In the genomic region with DNA sequence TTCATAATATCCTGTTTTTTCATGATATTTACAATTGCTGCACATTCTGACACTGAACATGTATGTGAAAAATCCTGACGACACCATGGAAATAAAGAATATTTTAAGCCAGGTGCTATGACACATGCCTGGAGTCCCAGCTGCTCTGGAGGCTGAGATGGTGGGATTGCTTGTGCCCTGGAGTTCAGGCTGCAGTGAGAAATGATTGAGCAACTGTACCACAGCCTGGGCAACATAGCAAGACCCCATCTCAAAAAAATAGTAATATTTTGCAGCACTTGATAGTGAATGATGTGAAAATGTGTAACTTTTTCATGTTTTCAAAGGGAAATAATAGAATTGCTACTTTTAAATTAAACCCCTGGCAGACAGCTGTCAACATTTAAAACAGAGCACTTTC, we compare ENCODE assay signal across 26 cellular contexts.
DNase-seq lines count a peak whose midpoint lies in the region; ATAC-seq, FAIRE-seq and TF ChIP-seq lines count a peak whose summit lies in the region.
"Had no signal": no experiment of that assay in that cellular context is flagged by ENCODE, and none has a peak within 500 bp of the region (broad histone marks: within the 10 kb centered on the region; RNA-seq: fewer than 3 reads in every experiment).

No MANE protein-coding gene starts in this region.

- no peak overlapping the region for H3K4me3 Mint-ChIP-seq in WTC11
- H3K4me3 Mint-ChIP-seq: CD14-positive monocyte; CD4-positive, alpha-beta memory T cell; CD4-positive, CD25-positive, alpha-beta regulatory T cell; CD8-positive, alpha-beta memory T cell had no signal

- H3K4me1 ChIP-seq in HEK293 (ENCODE audit: control insufficient read depth, insufficient read depth, low read length): no peaks in the 10 kb centered on the region
- peaks cover 0 to 11% (median 1%) of the 10 kb centered on the region in 4 experiments; a peak in 4 of 7 replicates for H3K4me1 ChIP-seq in H1 (replicated peaks in 1 of 4; ENCODE audit: control insufficient read depth in 3 of 4, insufficient read depth in 4 of 4, low read length in 3 of 4)
- H3K4me1 ChIP-seq: BE2C, BLaER1 had no signal

- H3K4me1 Mint-ChIP-seq in WTC11: peaks cover 24% of the 10 kb centered on the region
- H3K4me1 Mint-ChIP-seq: CD14-positive monocyte; CD4-positive, alpha-beta memory T cell; CD4-positive, CD25-positive, alpha-beta regulatory T cell; CD8-positive, alpha-beta memory T cell had no signal

- no peaks in the 10 kb centered on the region for H3K9me3 ChIP-seq in HEK293 (ENCODE audit: control insufficient read depth, insufficient read depth, low read depth, low read length)
- no peaks in the 10 kb centered on the region for H3K9me3 ChIP-seq in H1 (ENCODE audit: insufficient read depth in 2 of 2, low read depth in 1 of 2, low read length in 1 of 2)
- H3K9me3 ChIP-seq: BE2C, BLaER1 had no signal

- no peak overlapping the region for H2BK12ac ChIP-seq in H1 (ENCODE audit: low read depth, low read length)

- H4K8ac ChIP-seq in H1 (ENCODE audit: extremely low read depth, insufficient read depth, low read length): no peak overlapping the region

- H3K27ac ChIP-seq in HEK293 (ENCODE audit: extremely low read depth, low read depth, low read length) (no peak overlapping the region), H1 (ENCODE audit: low read depth, low read length) (no peak overlapping the region)
- H3K27ac ChIP-seq: BLaER1 had no signal

- H3K4ac ChIP-seq in H1 (replicated peaks; ENCODE audit: insufficient read length, low read depth, low read length): no peak overlapping the region

- no peak overlapping the region for H2BK15ac ChIP-seq in H1 (ENCODE audit: low read length)

- H2BK20ac ChIP-seq in H1 (ENCODE audit: low read length): no peak overlapping the region

- H4K20me1 ChIP-seq in H1 (replicated peaks in 1 of 2; ENCODE audit: control insufficient read depth in 1 of 2, insufficient read depth in 2 of 2, low read length in 2 of 2): no peaks in the 10 kb centered on the region
- H4K20me1 ChIP-seq: BLaER1 had no signal

- no peak overlapping the region for H3K56ac ChIP-seq in H1 (replicated peaks; ENCODE audit: insufficient read length, low read depth, low read length)

- H3K14ac ChIP-seq in H1 (ENCODE audit: insufficient read length): no peak overlapping the region

- H2AFZ ChIP-seq in H1 (ENCODE audit: low read length): no peak overlapping the region

- WGBS in H1 (ENCODE audit: extremely low coverage in 1 of 2, insufficient coverage in 1 of 2, insufficient read length in 1 of 2, insufficient replicate concordance in 2 of 2, low coverage in 1 of 2, low lambda C conversion rate in 2 of 2, missing lambda C conversion rate in 1 of 2), 2 experiments: 83% methylated on average over 1 of the region's 1 CpG; no CpG with 5 or more reads in 1 of the 2 experiments

- H3K9ac ChIP-seq in H1 (replicated peaks in 1 of 4; ENCODE audit: extremely low read depth in 1 of 4, low read depth in 3 of 4, low read length in 3 of 4): no peak overlapping the region
- H3K9ac ChIP-seq: BLaER1 had no signal

- no peaks in the 10 kb centered on the region for H3K36me3 ChIP-seq in HEK293 (ENCODE audit: control insufficient read depth in 2 of 2, insufficient read depth in 1 of 2, low read length in 2 of 2)
- no peaks in the 10 kb centered on the region for H3K36me3 ChIP-seq in H1 (ENCODE audit: control insufficient read depth in 2 of 4, insufficient read depth in 4 of 4, low read length in 3 of 4)
- H3K36me3 ChIP-seq: BE2C, BLaER1 had no signal

- TF ChIP-seq CTCF in HEK293 (tag by site-specific recombination; IDR thresholded peaks at IDR 0.05) (no peak), WTC11 (IDR thresholded peaks at IDR 0.05) (no peak), H1 (IDR thresholded peaks at IDR 0.05; ENCODE audit: control extremely low read depth in 1 of 3, insufficient read depth in 1 of 3, low read depth in 1 of 3, low read length in 3 of 3) (no peak)

- H3K27ac Mint-ChIP-seq in WTC11: no peak overlapping the region
- H3K27ac Mint-ChIP-seq: CD4-positive, alpha-beta memory T cell; CD4-positive, CD25-positive, alpha-beta regulatory T cell; CD8-positive, alpha-beta memory T cell had no signal

- no peak for TF ChIP-seq EP300 in H1 (IDR thresholded peaks at IDR 0.05; ENCODE audit: borderline replicate concordance in 1 of 2, low read depth in 2 of 2, low read length in 2 of 2)

- H3K4me2 ChIP-seq in H1 (ENCODE audit: insufficient read depth in 1 of 2, low read depth in 2 of 2, low read length in 2 of 2): no peak overlapping the region
- H3K4me2 ChIP-seq: BLaER1 had no signal

- no peak overlapping the region for H3K18ac ChIP-seq in H1 (ENCODE audit: extremely low read depth, low read length)

- H3K23ac ChIP-seq in H1 (ENCODE audit: insufficient read length): no peak overlapping the region

- H3K27me3 Mint-ChIP-seq in WTC11 (ENCODE audit: low read depth): no peaks in the 10 kb centered on the region

- H3K79me1 ChIP-seq in H1 (ENCODE audit: low read depth, low read length): no peaks in the 10 kb centered on the region

- TF ChIP-seq RAD21 in H1 (IDR thresholded peaks at IDR 0.05 in 1 of 2, conservative IDR thresholded peaks at IDR 0.05 in 1 of 2; ENCODE audit: low read depth in 2 of 2, low read length in 2 of 2): no peak

- no peak overlapping the region for H2AK5ac ChIP-seq in H1 (ENCODE audit: low read depth, low read length)

- DNase-seq in WTC11 (ENCODE audit: low spot score) (no peak), H1 (ENCODE audit: low read depth in 1 of 2, low spot score in 2 of 2) (no peak)
- DNase-seq in activated naive CD4-positive, alpha-beta T cell (lab: John Stamatoyannopoulos, UW): no peak
- DNase-seq: 8988T; ACHN; BE2C; C1 segment of cervical spinal cord; CD4-positive, alpha-beta memory T cell; CD4-positive, CD25-positive, alpha-beta regulatory T cell; CD8-positive, alpha-beta memory T cell; COR-L47; DMS 273 treated with DMSO at 0.1 percent for 48 hours; DMS153; DMS53; DMS79; DND-41; EL; GDM1 had no signal

- H2BK5ac ChIP-seq in H1 (ENCODE audit: low read depth, low read length): no peak overlapping the region

- H3K9me3 Mint-ChIP-seq in WTC11: no peaks in the 10 kb centered on the region
- H3K9me3 Mint-ChIP-seq: CD8-positive, alpha-beta memory T cell had no signal

- FAIRE-seq in H1 (lab: Jason Lieb, UNC): no peak
- FAIRE-seq: A204.1, GM12878, GM12892, GM18507 had no signal

- CTCF ChIA-PET in HEK293 (lab: Yijun Ruan, JAX) (interaction anchor here (0.6 kb wide), 1 partner anchor 8 kb away, joined by 3 read pairs; no protein-coding TSS in a partner anchor), WTC11 (lab: Charles Lee) (no interaction called here), H1 (lab: Charles Lee; ENCODE audit: partially characterized antibody) (no interaction called here)

- H3K4me3 ChIP-seq in HEK293 (ENCODE audit: low read depth, low read length): no peak overlapping the region
- H3K4me3 ChIP-seq in H1 (ENCODE audit: extremely low read depth in 1 of 4, insufficient read depth in 2 of 4, low read depth in 3 of 4, low read length in 4 of 4): no peak overlapping the region
- H3K4me3 ChIP-seq: BLaER1, GM12878 had no signal

- H3K27me3 ChIP-seq in H1 (replicated peaks in 1 of 4; ENCODE audit: control insufficient read depth in 3 of 4, extremely low read depth in 1 of 4, insufficient read depth in 3 of 4, low read length in 3 of 4): no peaks in the 10 kb centered on the region
- H3K27me3 ChIP-seq: BE2C, BLaER1 had no signal

- no peaks in the 10 kb centered on the region for H3K79me2 ChIP-seq in H1 (ENCODE audit: control insufficient read depth in 1 of 2, insufficient read depth in 2 of 2, low read length in 2 of 2)

- H2BK120ac ChIP-seq in H1 (replicated peaks; ENCODE audit: low read depth, low read length): no peak overlapping the region

- no peak overlapping the region for H4K91ac ChIP-seq in H1 (replicated peaks; ENCODE audit: insufficient read length, low read length)

- POLR2A ChIA-PET in HEK293 (lab: Yijun Ruan, JAX) (no interaction called here), WTC11 (lab: Charles Lee) (no interaction called here), H1 (lab: Charles Lee; ENCODE audit: partially characterized antibody) (no interaction called here)

- H3K36me3 Mint-ChIP-seq in WTC11: no peaks in the 10 kb centered on the region
- H3K36me3 Mint-ChIP-seq: CD14-positive monocyte; CD4-positive, alpha-beta memory T cell; CD4-positive, CD25-positive, alpha-beta regulatory T cell; CD8-positive, alpha-beta memory T cell had no signal

- ATAC-seq in WTC11 (no peak), GM21529 (IDR thresholded peaks at IDR 0.05; ENCODE audit: unreplicated experiment) (no peak)
- ATAC-seq: GM12878 had no signal

- no peaks in the 10 kb centered on the region; the same call in 1 of the 2 replicates for H3K23me2 ChIP-seq in H1 (ENCODE audit: low read depth, low read length)

- TF ChIP-seq POLR2A in H1 (IDR thresholded peaks at IDR 0.05; ENCODE audit: control extremely low read depth in 1 of 2, low read depth in 2 of 2, low read length in 2 of 2): no peak

- no peak overlapping the region for H4K5ac ChIP-seq in H1 (ENCODE audit: insufficient read length, low read depth, low read length)

TF ChIP-seq in HEK293, 187 proteins besides CTCF, POLR2A, EP300 and RAD21:
- peak; percentile 56; the same call in 1 of the 2 replicates for TF ChIP-seq ZNF121 (tag by site-specific recombination; IDR thresholded peaks at IDR 0.05)
- TF ChIP-seq ZNF544 (tag by site-specific recombination; IDR thresholded peaks at IDR 0.05): no peak

TF ChIP-seq in WTC11, 78 proteins besides CTCF, POLR2A, EP300 and RAD21:
- TF ChIP-seq ZNF121 (CRISPR knock-in tag; IDR thresholded peaks at IDR 0.05): peak; percentile 87
- no peak for TF ChIP-seq SOX15 (CRISPR knock-in tag; IDR thresholded peaks at IDR 0.05)

TF ChIP-seq in H1, 55 proteins besides CTCF, POLR2A, EP300 and RAD21:
- TF ChIP-seq POU5F1 (IDR thresholded peaks at IDR 0.05; ENCODE audit: low read depth, low read length) (no peak), KDM1A (IDR thresholded peaks at IDR 0.05; ENCODE audit: borderline replicate concordance, low read length) (0 out of 2 replicates have a peak, but pooled peaks have one; percentile 52)
